Comparison of ENCODE assay signal across 8 cellular contexts in genomic region chr7:37833107-37833817, GRCh38. TPM values are rescaled to one million over a fixed set of nuclear protein-coding genes. Genes with fewer than 3 reads are reported as not detected.
A peak's percentile ranks its signal among the peaks of the same experiment; 100 is the strongest.
DNase-seq lines count a peak whose midpoint lies in the region; ATAC-seq, FAIRE-seq and TF ChIP-seq lines count a peak whose summit lies in the region.

No MANE protein-coding gene starts in this region.

- H3K36me3 ChIP-seq in H1 (ENCODE audit: control insufficient read depth in 2 of 4, insufficient read depth in 4 of 4, low read length in 3 of 4), result no peaks in the 10 kb centered on the region

- WGBS in H1 (ENCODE audit: extremely low coverage in 1 of 2, insufficient coverage in 1 of 2, insufficient read length in 1 of 2, insufficient replicate concordance in 2 of 2, low coverage in 1 of 2, low lambda C conversion rate in 2 of 2, missing lambda C conversion rate in 1 of 2), 2 experiments, result 50% methylated on average over 21 of the region's 21 CpGs; no CpG with 5 or more reads in 1 of the 2 experiments

- H3K27ac ChIP-seq in AG04450 (ENCODE audit: low read depth, low read length) (no peak overlapping the region), H1 (ENCODE audit: low read depth, low read length) (no peak overlapping the region)

- H3K4me1 Mint-ChIP-seq in mesothelial cell of epicardium, result peaks cover 18% of the 10 kb centered on the region

- H3K14ac ChIP-seq in H1 (ENCODE audit: insufficient read length), result no peak overlapping the region

- H3K27ac Mint-ChIP-seq in mesothelial cell of epicardium, result no peak overlapping the region

- H3K4ac ChIP-seq in H1 (replicated peaks; ENCODE audit: insufficient read length, low read depth, low read length), result no peak overlapping the region

- peaks cover 0 to 3% (median 0%) of the 10 kb centered on the region in 4 experiments; a peak in 1 of 7 replicates for H3K4me1 ChIP-seq in H1 (replicated peaks in 1 of 4; ENCODE audit: control insufficient read depth in 3 of 4, insufficient read depth in 4 of 4, low read length in 3 of 4)

- H3K9me3 ChIP-seq in AG04450 (ENCODE audit: control insufficient read depth, insufficient read depth, low read length) (peaks cover 14% of the 10 kb centered on the region), H1 (ENCODE audit: insufficient read depth in 2 of 2, low read depth in 1 of 2, low read length in 1 of 2) (no peaks in the 10 kb centered on the region)

- no peak overlapping the region for H4K5ac ChIP-seq in H1 (ENCODE audit: insufficient read length, low read depth, low read length)

- H3K9me3 Mint-ChIP-seq in mesothelial cell of epicardium, result no peaks in the 10 kb centered on the region

- no peak overlapping the region for H2BK120ac ChIP-seq in H1 (replicated peaks; ENCODE audit: low read depth, low read length)

- TF ChIP-seq RAD21 in H1 (IDR thresholded peaks at IDR 0.05 in 1 of 2, conservative IDR thresholded peaks at IDR 0.05 in 1 of 2; ENCODE audit: low read depth in 2 of 2, low read length in 2 of 2), result peak; percentile 85 to 87

- FAIRE-seq in GM12891 (lab: Jason Lieb, UNC), result peak; percentile 87
- FAIRE-seq in H1 (lab: Jason Lieb, UNC), result no peak

- TF ChIP-seq EP300 in H1 (IDR thresholded peaks at IDR 0.05; ENCODE audit: borderline replicate concordance in 1 of 2, low read depth in 2 of 2, low read length in 2 of 2), result no peak

- H3K27me3 ChIP-seq in AG04450 (ENCODE audit: control insufficient read depth, insufficient read depth, low read length) (no peaks in the 10 kb centered on the region), H1 (replicated peaks in 1 of 4; ENCODE audit: control insufficient read depth in 3 of 4, extremely low read depth in 1 of 4, insufficient read depth in 3 of 4, low read length in 3 of 4) (no peaks in the 10 kb centered on the region)

- no peak overlapping the region for H2BK12ac ChIP-seq in H1 (ENCODE audit: low read depth, low read length)

- no peak overlapping the region for H3K23ac ChIP-seq in H1 (ENCODE audit: insufficient read length)

- H3K23me2 ChIP-seq in H1 (ENCODE audit: low read depth, low read length), result no peaks in the 10 kb centered on the region

- ATAC-seq in stimulated activated naive CD8-positive, alpha-beta T cell treated with anti-CD3 and anti-CD28 coated beads, Interleukin-15, Interleukin-2, amounts not matched to agents 100 U/mL and 50 U/mL, for 24 hours, result no peak
- ATAC-seq in GM18868 (IDR thresholded peaks at IDR 0.05; ENCODE audit: unreplicated experiment), result no peak

- no peak overlapping the region for H2AK5ac ChIP-seq in H1 (ENCODE audit: low read depth, low read length)

- CTCF ChIA-PET in AG04450 (lab: Charles Lee), result interaction anchor here (1.2 kb wide), 1 partner anchor 627 kb away, joined by 5 read pairs; no protein-coding TSS in a partner anchor
- CTCF ChIA-PET in H1 (lab: Charles Lee; ENCODE audit: partially characterized antibody), result interaction anchor here (0.7 to 3.0 kb wide), 20 partner anchors 8 to 609 kb away, joined by 3 to 8 read pairs (median 4); partner anchors contain the start of gene ELMO1

- DNase-seq in AG04450 (ENCODE audit: low read depth, low spot score) (no peak), GM12891 (ENCODE audit: insufficient read length, low spot score) (no peak), NCI-H2171 treated with DMSO at 0.1 percent for 48 hours (lab: John Stamatoyannopoulos, UW) (peak; percentile 69), H1 (ENCODE audit: low read depth in 1 of 2, low spot score in 2 of 2) (peak in 1 of 2 experiments; percentile 7), mesothelial cell of epicardium (ENCODE audit: low spot score in 2 of 2, unreplicated experiment in 2 of 2) (peak in 1 of 2 experiments; percentile 44)
- peak; percentile 12 for DNase-seq in activated CD4-positive, alpha-beta T cell treated with anti-CD3 and anti-CD28 coated beads, Interleukin-2, amount 50 U/mL, for 4 hours
- peak; percentile 32 for DNase-seq in stimulated activated naive CD8-positive, alpha-beta T cell treated with anti-CD3 and anti-CD28 coated beads, Interleukin-15, Interleukin-2, amounts not matched to agents 100 U/mL and 50 U/mL, for 24 hours

- no peaks in the 10 kb centered on the region for H3K36me3 Mint-ChIP-seq in mesothelial cell of epicardium

- no peak overlapping the region for H3K9ac ChIP-seq in H1 (replicated peaks in 1 of 4; ENCODE audit: extremely low read depth in 1 of 4, low read depth in 3 of 4, low read length in 3 of 4)

- no peak overlapping the region for H2BK15ac ChIP-seq in H1 (ENCODE audit: low read length)

- no peak overlapping the region for H3K56ac ChIP-seq in H1 (replicated peaks; ENCODE audit: insufficient read length, low read depth, low read length)

- H4K8ac ChIP-seq in H1 (ENCODE audit: extremely low read depth, insufficient read depth, low read length), result no peak overlapping the region

- TF ChIP-seq POLR2A in GM12891 (IDR thresholded peaks at IDR 0.05; ENCODE audit: low read depth, low read length) (no peak), H1 (IDR thresholded peaks at IDR 0.05; ENCODE audit: control extremely low read depth in 1 of 2, low read depth in 2 of 2, low read length in 2 of 2) (no peak)

- H2BK5ac ChIP-seq in H1 (ENCODE audit: low read depth, low read length), result no peak overlapping the region

- no peaks in the 10 kb centered on the region for H4K20me1 ChIP-seq in H1 (replicated peaks in 1 of 2; ENCODE audit: control insufficient read depth in 1 of 2, insufficient read depth in 2 of 2, low read length in 2 of 2)

- H3K79me1 ChIP-seq in H1 (ENCODE audit: low read depth, low read length), result no peaks in the 10 kb centered on the region

- no peak overlapping the region for H2BK20ac ChIP-seq in H1 (ENCODE audit: low read length)

- H3K4me3 ChIP-seq in AG04450 (ENCODE audit: low read depth, low read length) (no peak overlapping the region), H1 (ENCODE audit: extremely low read depth in 1 of 4, insufficient read depth in 2 of 4, low read depth in 3 of 4, low read length in 4 of 4) (no peak overlapping the region)

- POLR2A ChIA-PET in AG04450 (lab: Yijun Ruan, JAX), result no interaction called here
- POLR2A ChIA-PET in H1 (lab: Charles Lee; ENCODE audit: partially characterized antibody), result no interaction called here

- peak overlapping the region; percentile 54 for H3K4me3 Mint-ChIP-seq in mesothelial cell of epicardium

- TF ChIP-seq CTCF in AG04450 (IDR thresholded peaks at IDR 0.05; ENCODE audit: low read depth, low read length) (peak; percentile 35; the same call in 1 of the 2 replicates), H1 (IDR thresholded peaks at IDR 0.05; ENCODE audit: control extremely low read depth in 1 of 3, insufficient read depth in 1 of 3, low read depth in 1 of 3, low read length in 3 of 3) (peak; percentile 50 to 78 (median 50)), mesothelial cell of epicardium (IDR thresholded peaks at IDR 0.05; ENCODE audit: unreplicated experiment) (peak; percentile 82)

- no peak overlapping the region for H3K18ac ChIP-seq in H1 (ENCODE audit: extremely low read depth, low read length)

- H3K27me3 Mint-ChIP-seq in mesothelial cell of epicardium (ENCODE audit: low read depth), result peaks cover 4% of the 10 kb centered on the region

- H4K91ac ChIP-seq in H1 (replicated peaks; ENCODE audit: insufficient read length, low read length), result no peak overlapping the region

- no peaks in the 10 kb centered on the region for H3K79me2 ChIP-seq in H1 (ENCODE audit: control insufficient read depth in 1 of 2, insufficient read depth in 2 of 2, low read length in 2 of 2)

- peak overlapping the region; percentile 70 for H2AFZ ChIP-seq in H1 (ENCODE audit: low read length)

- peak overlapping the region in 1 of 2 experiments; percentile 36; a peak in 1 of 4 replicates for H3K4me2 ChIP-seq in H1 (ENCODE audit: insufficient read depth in 1 of 2, low read depth in 2 of 2, low read length in 2 of 2)

TF ChIP-seq in GM12891, 5 proteins besides CTCF, POLR2A, EP300 and RAD21:
- TF ChIP-seq POLR2AphosphoS5 (IDR thresholded peaks at IDR 0.05; ENCODE audit: low read depth, low read length), result no peak
- TF ChIP-seq TAF1 (IDR thresholded peaks at IDR 0.05; ENCODE audit: low read depth, low read length), result no peak
- TF ChIP-seq PAX5 (IDR thresholded peaks at IDR 0.05; ENCODE audit: insufficient read depth, low read length, severe bottlenecking), result no peak
- TF ChIP-seq SPI1 (IDR thresholded peaks at IDR 0.05; ENCODE audit: low read depth, low read length), result no peak
- TF ChIP-seq POU2F2 (IDR thresholded peaks at IDR 0.05; ENCODE audit: low read depth, low read length), result no peak

TF ChIP-seq in H1, 55 proteins besides CTCF, POLR2A, EP300 and RAD21:
- TF ChIP-seq CTBP2 (IDR thresholded peaks at IDR 0.05; ENCODE audit: borderline replicate concordance, insufficient read depth, insufficient read length, low read length), result no peak
- TF ChIP-seq BRCA1 (IDR thresholded peaks at IDR 0.05; ENCODE audit: low read depth, low read length), result no peak

RNA-seq across cellular contexts. Expression of gene NME8, which starts 15.1 kb away (rescaled TPM):
- not detected in 2 replicates for polyA plus RNA-seq in AG04450 (2011; rRNA removed)
- not detected in 2 replicates for polyA minus RNA-seq in AG04450 (2011; rRNA and poly(A)+ RNA removed)
- 2.0 TPM for polyA plus RNA-seq in GM12891 (2012; ENCODE audit: low read depth, missing spikeins)
- total RNA-seq in H1 (2021; fragmentation: NEBNext Ultra II Directional; extraction: Animal tissue kit (Norgen Biotek cat#: 25700)), result 0.22 and 0.57 TPM in 2 replicates
- polyA plus RNA-seq in H1 (2011; rRNA removed), result 0.22 and 0.44 TPM in 2 replicates
- polyA plus RNA-seq in H1 (2011; cell fraction: cytosol; rRNA removed), result 0.31 TPM
- 0.60 TPM for polyA plus RNA-seq in H1 (2011; cell fraction: nucleus; rRNA removed)
- polyA plus RNA-seq in H1 (2012, experiment 1 of 2), result 0.17 to 1.4 TPM (median 1.1 TPM) in 4 replicates
- polyA plus RNA-seq in H1 (2012, experiment 2 of 2), result not detected
- polyA plus RNA-seq in H1 (2013, experiment 1 of 2), result 0.34 TPM
- 0.44 TPM for polyA plus RNA-seq in H1 (2013, experiment 2 of 2)
- 0.15 and 1.0 TPM in 2 replicates for polyA minus RNA-seq in H1 (2011; rRNA and poly(A)+ RNA removed)
- polyA minus RNA-seq in H1 (2011; cell fraction: cytosol; rRNA and poly(A)+ RNA removed), result not detected
- polyA minus RNA-seq in H1 (2011; cell fraction: nucleus; rRNA and poly(A)+ RNA removed), result 0.70 TPM
- 0.86 to 1.2 TPM (median 1.1 TPM) in 3 replicates for total RNA-seq in mesothelial cell of epicardium

Comparison
In these comparisons a context has a peak if more than half of its experiments do, and no peak if none do; other contexts are left out.
1. DNase-seq: peak in NCI-H2171 treated with DMSO at 0.1 percent for 48 hours (single experiment), activated CD4-positive, alpha-beta T cell treated with anti-CD3 and anti-CD28 coated beads, Interleukin-2, amount 50 U/mL, for 4 hours (2 of 2) and stimulated activated naive CD8-positive, alpha-beta T cell treated with anti-CD3 and anti-CD28 coated beads, Interleukin-15, Interleukin-2, amounts not matched to agents 100 U/mL and 50 U/mL, for 24 hours (single experiment); none in AG04450 (single experiment) and GM12891 (single experiment).
2. Peak in every context shown above with its lines, with median percentiles within 50 percentile points of each other: CTCF ChIP-seq.